In the genomic region with DNA sequence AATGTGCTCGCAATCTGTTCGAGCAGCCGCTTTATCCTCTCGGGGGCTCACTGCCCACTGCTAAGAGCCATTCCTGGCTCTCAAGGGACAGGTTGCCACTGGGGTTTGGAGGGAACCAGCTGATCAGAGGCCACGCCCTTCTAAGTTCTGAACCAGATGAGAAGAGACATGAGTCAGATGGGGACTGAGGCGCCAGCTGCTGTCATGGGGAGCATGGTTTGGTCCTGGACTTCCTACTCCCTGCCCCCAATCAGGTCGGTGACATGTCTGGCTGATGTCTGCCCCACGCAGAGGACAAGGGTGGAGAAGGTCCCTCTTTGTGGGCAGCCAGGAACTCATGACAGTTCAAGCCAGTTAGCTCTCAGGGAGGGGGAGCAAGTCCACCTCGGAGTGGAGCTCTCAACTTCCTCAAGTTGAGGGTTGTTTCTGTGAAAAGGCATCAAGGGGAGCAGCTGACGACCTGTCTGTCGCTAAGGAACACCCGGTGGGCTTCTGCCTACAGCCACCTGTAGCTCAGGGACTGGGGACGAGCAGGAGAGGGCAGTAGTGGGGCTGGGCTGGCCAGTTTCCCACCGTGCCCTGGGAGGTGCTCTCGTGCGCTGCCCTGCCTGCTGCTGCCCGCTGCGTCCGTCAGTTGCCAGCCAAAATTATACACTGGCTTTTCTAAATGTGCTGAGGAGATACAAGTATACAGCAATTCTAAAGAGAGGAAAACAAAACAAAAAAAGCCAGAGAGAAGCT, we compare ENCODE assay signal across 1 cellular context.
TF ChIP-seq lines count a peak whose summit lies in the region.

No MANE protein-coding gene starts in this region.

TF ChIP-seq in H1, 55 proteins besides CTCF, POLR2A, EP300 and RAD21:
- TF ChIP-seq HDAC6 (IDR thresholded peaks at IDR 0.05; ENCODE audit: low read depth, low read length), result no peak
- no peak for TF ChIP-seq HDAC2 (IDR thresholded peaks at IDR 0.05; ENCODE audit: borderline replicate concordance in 1 of 2, low read depth in 2 of 2, low read length in 2 of 2)
- TF ChIP-seq NANOG (IDR thresholded peaks at IDR 0.05; ENCODE audit: insufficient read depth, low read depth, low read length, poor library complexity, severe bottlenecking), result no peak
- no peak for TF ChIP-seq TCF12 (IDR thresholded peaks at IDR 0.05; ENCODE audit: low read depth, low read length)
- no peak for TF ChIP-seq TBP (IDR thresholded peaks at IDR 0.05; ENCODE audit: low read depth, low read length)
- TF ChIP-seq YY1 (IDR thresholded peaks at IDR 0.05; ENCODE audit: low read depth, low read length), result no peak
- TF ChIP-seq, protein P1, sequence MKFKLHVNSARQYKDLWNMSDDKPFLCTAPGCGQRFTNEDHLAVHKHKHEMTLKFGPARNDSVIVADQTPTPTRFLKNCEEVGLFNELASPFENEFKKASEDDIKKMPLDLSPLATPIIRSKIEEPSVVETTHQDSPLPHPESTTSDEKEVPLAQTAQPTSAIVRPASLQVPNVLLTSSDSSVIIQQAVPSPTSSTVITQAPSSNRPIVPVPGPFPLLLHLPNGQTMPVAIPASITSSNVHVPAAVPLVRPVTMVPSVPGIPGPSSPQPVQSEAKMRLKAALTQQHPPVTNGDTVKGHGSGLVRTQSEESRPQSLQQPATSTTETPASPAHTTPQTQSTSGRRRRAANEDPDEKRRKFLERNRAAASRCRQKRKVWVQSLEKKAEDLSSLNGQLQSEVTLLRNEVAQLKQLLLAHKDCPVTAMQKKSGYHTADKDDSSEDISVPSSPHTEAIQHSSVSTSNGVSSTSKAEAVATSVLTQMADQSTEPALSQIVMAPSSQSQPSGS (IDR thresholded peaks at IDR 0.05; ENCODE audit: low read length), result no peak
- no peak for TF ChIP-seq JUN (IDR thresholded peaks at IDR 0.05; ENCODE audit: low read depth, low read length)
- TF ChIP-seq SRF (IDR thresholded peaks at IDR 0.05; ENCODE audit: low read depth, low read length), result no peak
- TF ChIP-seq SP2 (IDR thresholded peaks at IDR 0.05; ENCODE audit: low read length), result no peak
- TF ChIP-seq, protein P2, sequence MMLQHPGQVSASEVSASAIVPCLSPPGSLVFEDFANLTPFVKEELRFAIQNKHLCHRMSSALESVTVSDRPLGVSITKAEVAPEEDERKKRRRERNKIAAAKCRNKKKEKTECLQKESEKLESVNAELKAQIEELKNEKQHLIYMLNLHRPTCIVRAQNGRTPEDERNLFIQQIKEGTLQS (IDR thresholded peaks at IDR 0.05; ENCODE audit: insufficient read depth, low read depth, low read length), result no peak
- TF ChIP-seq TEAD4 (IDR thresholded peaks at IDR 0.05; ENCODE audit: low read depth, low read length), result no peak
- TF ChIP-seq RXRA (IDR thresholded peaks at IDR 0.05; ENCODE audit: insufficient read depth, low read depth, low read length), result no peak
- TF ChIP-seq SIRT6 (IDR thresholded peaks at IDR 0.05; ENCODE audit: low read length), result no peak
- TF ChIP-seq CBX8 (IDR thresholded peaks at IDR 0.05; ENCODE audit: borderline replicate concordance, low read depth, low read length), result no peak
- TF ChIP-seq POU5F1 (IDR thresholded peaks at IDR 0.05; ENCODE audit: low read depth, low read length), result no peak
- no peak for TF ChIP-seq RBBP5 (IDR thresholded peaks at IDR 0.05; ENCODE audit: borderline replicate concordance, low read depth, low read length)
- no peak for TF ChIP-seq TAF1 (IDR thresholded peaks at IDR 0.05; ENCODE audit: low read depth, low read length)
